In the genomic region with DNA sequence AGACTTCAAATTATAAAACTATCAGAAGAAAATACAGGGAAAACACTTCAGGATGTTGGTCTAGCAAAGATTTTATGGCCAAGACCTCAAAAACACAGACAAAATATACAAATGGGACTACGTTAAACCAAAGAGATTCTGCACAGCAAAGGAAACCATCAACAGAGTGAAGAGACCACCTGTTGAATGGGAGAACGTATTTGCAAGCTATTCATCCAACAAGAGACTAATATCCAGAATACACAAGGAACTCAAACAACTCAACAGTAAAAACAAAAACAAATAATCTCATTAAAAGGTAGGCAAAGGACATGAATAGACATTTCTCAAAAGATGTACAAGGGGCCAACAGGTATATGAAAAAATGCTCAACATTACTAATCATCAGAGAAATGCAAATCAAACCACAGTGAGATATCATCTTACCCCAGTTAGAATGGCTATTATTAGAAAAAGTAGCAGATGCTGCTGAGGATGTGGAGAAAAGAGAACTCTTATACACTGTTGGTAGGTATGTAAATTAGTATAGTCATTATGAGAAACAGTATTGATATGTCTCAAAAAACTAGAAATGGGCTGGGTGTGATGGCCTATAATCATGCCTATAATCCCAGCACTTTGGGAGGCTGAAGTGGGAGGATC, we compare ENCODE assay signal across 14 cellular contexts.
DNase-seq lines count a peak whose midpoint lies in the region; ATAC-seq and TF ChIP-seq lines count a peak whose summit lies in the region.
"Had no signal": no experiment of that assay in that cellular context is flagged by ENCODE, and none has a peak within 500 bp of the region (broad histone marks: within the 10 kb centered on the region; RNA-seq: fewer than 3 reads in every experiment).

No MANE protein-coding gene starts in this region.

- TF ChIP-seq POLR2A in body of pancreas (IDR thresholded peaks at IDR 0.05): no peak

- no peak overlapping the region for H3K27ac ChIP-seq in body of pancreas

- intact Hi-C loops in activated CD4-positive, alpha-beta T cell treated with anti-CD3 and anti-CD28 coated beads, Interleukin-2, amount 10 ng/mL, durations not matched to agents 24 days and 14 days (cut with micrococcal nuclease): no loop called here
- intact Hi-C loops in activated T-helper 1 cell treated with anti-CD3 and anti-CD28 coated beads, Interleukin-12 subunit alpha, Interleukin-12 subunit beta, Interleukin-2, Interleukin-4 antibody, amounts not matched to agents 30 ng/mL and 10 ng/mL and 1 ng/mL, durations not matched to agents 14 hours and 24 hours and 36 hours (cut with micrococcal nuclease): no loop called here
- intact Hi-C loops in body of pancreas (cut with DNase I): no loop called here

- H3K36me3 Mint-ChIP-seq in activated CD4-positive, alpha-beta T cell treated with anti-CD3 and anti-CD28 coated beads, Interleukin-2, amount 10 ng/mL, durations not matched to agents 24 days and 14 days (ENCODE audit: low read depth): no peaks in the 10 kb centered on the region
- no peaks in the 10 kb centered on the region for H3K36me3 Mint-ChIP-seq in activated T-helper 1 cell treated with anti-CD3 and anti-CD28 coated beads, Interleukin-12 subunit alpha, Interleukin-12 subunit beta, Interleukin-2, Interleukin-4 antibody, amounts not matched to agents 30 ng/mL and 10 ng/mL and 1 ng/mL, durations not matched to agents 14 hours and 24 hours and 36 hours (ENCODE audit: low read depth)
- H3K36me3 Mint-ChIP-seq: T-cell had no signal

- H3K9me3 ChIP-seq in body of pancreas: no peaks in the 10 kb centered on the region

- no peak for TF ChIP-seq CTCF in body of pancreas (IDR thresholded peaks at IDR 0.05)

- H3K36me3 ChIP-seq in body of pancreas (replicated peaks in 1 of 2; ENCODE audit: insufficient read depth in 1 of 2, low read depth in 2 of 2): no peaks in the 10 kb centered on the region

- no peaks in the 10 kb centered on the region for H3K27me3 ChIP-seq in body of pancreas

- DNase-seq in activated CD4-positive, alpha-beta T cell treated with anti-CD3 and anti-CD28 coated beads, Interleukin-2, amount 10 ng/mL, durations not matched to agents 24 days and 14 days: no peak
- DNase-seq in central memory CD4-positive, alpha-beta T cell: no peak
- no peak for DNase-seq in activated T-helper 1 cell treated with anti-CD3 and anti-CD28 coated beads, Interleukin-12 subunit alpha, Interleukin-12 subunit beta, Interleukin-2, Interleukin-4 antibody, amounts not matched to agents 30 ng/mL and 10 ng/mL and 1 ng/mL, durations not matched to agents 14 hours and 24 hours and 36 hours (ENCODE audit: low spot score)
- no peak for DNase-seq in body of pancreas
- DNase-seq: amniotic stem cell; effector memory CD4-positive, alpha-beta T cell; head of caudate nucleus; MV-4-11; retina; T-cell had no signal

- H3K4me3 ChIP-seq in body of pancreas: no peak overlapping the region

- H3K27ac Mint-ChIP-seq in activated CD4-positive, alpha-beta T cell treated with anti-CD3 and anti-CD28 coated beads, Interleukin-2, amount 10 ng/mL, durations not matched to agents 24 days and 14 days: no peak overlapping the region
- H3K27ac Mint-ChIP-seq in activated T-helper 1 cell treated with anti-CD3 and anti-CD28 coated beads, Interleukin-12 subunit alpha, Interleukin-12 subunit beta, Interleukin-2, Interleukin-4 antibody, amounts not matched to agents 30 ng/mL and 10 ng/mL and 1 ng/mL, durations not matched to agents 14 hours and 24 hours and 36 hours: no peak overlapping the region
- H3K27ac Mint-ChIP-seq: T-cell had no signal

- no peaks in the 10 kb centered on the region for H3K9me3 Mint-ChIP-seq in activated CD4-positive, alpha-beta T cell treated with anti-CD3 and anti-CD28 coated beads, Interleukin-2, amount 10 ng/mL, durations not matched to agents 24 days and 14 days
- no peaks in the 10 kb centered on the region for H3K9me3 Mint-ChIP-seq in activated T-helper 1 cell treated with anti-CD3 and anti-CD28 coated beads, Interleukin-12 subunit alpha, Interleukin-12 subunit beta, Interleukin-2, Interleukin-4 antibody, amounts not matched to agents 30 ng/mL and 10 ng/mL and 1 ng/mL, durations not matched to agents 14 hours and 24 hours and 36 hours

- ATAC-seq in GM18498 (IDR thresholded peaks at IDR 0.05; ENCODE audit: unreplicated experiment) (peak; percentile 97), GM19397 (IDR thresholded peaks at IDR 0.05; ENCODE audit: unreplicated experiment) (peak; percentile 94), HG02798 (IDR thresholded peaks at IDR 0.05; ENCODE audit: poor library complexity, unreplicated experiment) (peak; percentile 98), HG03460 (IDR thresholded peaks at IDR 0.05; ENCODE audit: unreplicated experiment) (peak; percentile 93), body of pancreas (no peak)
- ATAC-seq: T-cell had no signal

- no peaks in the 10 kb centered on the region for H3K4me1 ChIP-seq in body of pancreas

- H3K4me1 Mint-ChIP-seq in activated CD4-positive, alpha-beta T cell treated with anti-CD3 and anti-CD28 coated beads, Interleukin-2, amount 10 ng/mL, durations not matched to agents 24 days and 14 days: no peaks in the 10 kb centered on the region
- no peaks in the 10 kb centered on the region for H3K4me1 Mint-ChIP-seq in activated T-helper 1 cell treated with anti-CD3 and anti-CD28 coated beads, Interleukin-12 subunit alpha, Interleukin-12 subunit beta, Interleukin-2, Interleukin-4 antibody, amounts not matched to agents 30 ng/mL and 10 ng/mL and 1 ng/mL, durations not matched to agents 14 hours and 24 hours and 36 hours (ENCODE audit: low read depth)
- H3K4me1 Mint-ChIP-seq: T-cell had no signal

- WGBS in body of pancreas, 2 donors: 76 to 85% methylated on average over 2 of the region's 2 CpGs

- peaks cover 26% of the 10 kb centered on the region for H3K27me3 Mint-ChIP-seq in activated CD4-positive, alpha-beta T cell treated with anti-CD3 and anti-CD28 coated beads, Interleukin-2, amount 10 ng/mL, durations not matched to agents 24 days and 14 days
- H3K27me3 Mint-ChIP-seq in activated T-helper 1 cell treated with anti-CD3 and anti-CD28 coated beads, Interleukin-12 subunit alpha, Interleukin-12 subunit beta, Interleukin-2, Interleukin-4 antibody, amounts not matched to agents 30 ng/mL and 10 ng/mL and 1 ng/mL, durations not matched to agents 14 hours and 24 hours and 36 hours (ENCODE audit: insufficient read depth): peaks cover 17% of the 10 kb centered on the region

- no peak overlapping the region for H3K4me3 Mint-ChIP-seq in activated CD4-positive, alpha-beta T cell treated with anti-CD3 and anti-CD28 coated beads, Interleukin-2, amount 10 ng/mL, durations not matched to agents 24 days and 14 days
- no peak overlapping the region for H3K4me3 Mint-ChIP-seq in activated T-helper 1 cell treated with anti-CD3 and anti-CD28 coated beads, Interleukin-12 subunit alpha, Interleukin-12 subunit beta, Interleukin-2, Interleukin-4 antibody, amounts not matched to agents 30 ng/mL and 10 ng/mL and 1 ng/mL, durations not matched to agents 14 hours and 24 hours and 36 hours
- H3K4me3 Mint-ChIP-seq: T-cell had no signal
